18 cellular contexts compared by ENCODE assay signal in genomic region chr3:127600749-127601456, GRCh38. TPM values are rescaled to one million over a fixed set of nuclear protein-coding genes. Genes with fewer than 3 reads are reported as not detected.
DNase-seq lines count a peak whose midpoint lies in the region; TF ChIP-seq lines count a peak whose summit lies in the region.
"Had no signal": no experiment of that assay in that cellular context is flagged by ENCODE, and none has a peak within 500 bp of the region (broad histone marks: within the 10 kb centered on the region; RNA-seq: fewer than 3 reads in every experiment).

No MANE protein-coding gene starts in this region.

- intact Hi-C loops in activated CD4-positive, alpha-beta memory T cell treated with anti-CD3 and anti-CD28 coated beads for 36 hours (cut with micrococcal nuclease), result no loop called here

- no peak for TF ChIP-seq CTCF in right atrium auricular region (IDR thresholded peaks at IDR 0.05)

- H3K4me3 ChIP-seq in HAP-1, result peak overlapping the region; percentile 53; the same call in 1 of the 2 replicates
- peak overlapping the region; percentile 22 for H3K4me3 ChIP-seq in iPS-18a (ENCODE audit: low read length)
- no peak overlapping the region for H3K4me3 ChIP-seq in right atrium auricular region
- H3K4me3 ChIP-seq: PC-9, suprapubic skin had no signal

- CTCF ChIA-PET in activated CD4-positive, alpha-beta memory T cell treated with anti-CD3 and anti-CD28 coated beads for 36 hours (lab: Charles Lee), result no interaction called here

- peaks cover 44% of the 10 kb centered on the region for H3K4me1 Mint-ChIP-seq in T-helper 2 cell treated with Interferon-gamma antibody and Interleukin-4, amounts not matched to agents 5 μg/mL and 100 μg/mL, for 36 hours (ENCODE audit: low read depth)
- H3K4me1 Mint-ChIP-seq in activated CD4-positive, alpha-beta memory T cell treated with anti-CD3 and anti-CD28 coated beads for 36 hours (ENCODE audit: low read depth), result peaks cover 46% of the 10 kb centered on the region

- peaks cover 69% of the 10 kb centered on the region for H3K36me3 ChIP-seq in HAP-1 (replicated peaks)
- H3K36me3 ChIP-seq in iPS-18a (ENCODE audit: control insufficient read depth, low read depth, low read length), result peaks cover 66% of the 10 kb centered on the region
- no peaks in the 10 kb centered on the region for H3K36me3 ChIP-seq in right atrium auricular region
- H3K36me3 ChIP-seq: brain microvascular endothelial cell had no signal

- H3K27me3 ChIP-seq in HAP-1 (ENCODE audit: low read depth) (no peaks in the 10 kb centered on the region), iPS-18a (ENCODE audit: control insufficient read depth, insufficient read depth, low read length) (peaks cover 4% of the 10 kb centered on the region), right atrium auricular region (no peaks in the 10 kb centered on the region)
- H3K27me3 ChIP-seq: brain microvascular endothelial cell, suprapubic skin had no signal

- H3K9me3 Mint-ChIP-seq in T-helper 2 cell treated with Interferon-gamma antibody and Interleukin-4, amounts not matched to agents 5 μg/mL and 100 μg/mL, for 36 hours, result no peaks in the 10 kb centered on the region
- H3K9me3 Mint-ChIP-seq in activated CD4-positive, alpha-beta memory T cell treated with anti-CD3 and anti-CD28 coated beads for 36 hours, result no peaks in the 10 kb centered on the region
- H3K9me3 Mint-ChIP-seq: CD4-positive, alpha-beta T cell had no signal

- H3K4me1 ChIP-seq in HAP-1 (peaks cover 19% of the 10 kb centered on the region), iPS-18a (ENCODE audit: control insufficient read depth, low read depth, low read length) (peaks cover 13% of the 10 kb centered on the region), right atrium auricular region (peaks cover 0 to 16% of the 10 kb centered on the region in 2 donors)

- DNase-seq in T-helper 2 cell treated with Interferon-gamma antibody and Interleukin-4, amounts not matched to agents 5 μg/mL and 100 μg/mL, for 36 hours (ENCODE audit: low spot score), result no peak
- DNase-seq in T-helper 2 cell (no peak), HAP-1 (ENCODE audit: low spot score in 2 of 2) (no peak), right atrium auricular region (ENCODE audit: low spot score) (no peak), NCI-H2107 (lab: John Stamatoyannopoulos, UW) (no peak)
- no peak for DNase-seq in activated CD4-positive, alpha-beta memory T cell treated with anti-CD3 and anti-CD28 coated beads for 36 hours
- no peak for DNase-seq in stimulated activated CD8-positive, alpha-beta memory T cell treated with anti-CD3 and anti-CD28 coated beads, Interleukin-4, amount 100 ng/mL, for 48 hours
- DNase-seq: 8988T; brain microvascular endothelial cell; CD4-positive, alpha-beta T cell; effector CD4-positive, alpha-beta T cell; hippocampal formation; Kasumi-1; NCI-H1694; NCI-H510A treated with DMSO at 0.1 percent for 48 hours; PC-9 had no signal

- H3K27me3 Mint-ChIP-seq in T-helper 2 cell treated with Interferon-gamma antibody and Interleukin-4, amounts not matched to agents 5 μg/mL and 100 μg/mL, for 36 hours (ENCODE audit: low read depth), result no peaks in the 10 kb centered on the region
- no peaks in the 10 kb centered on the region for H3K27me3 Mint-ChIP-seq in activated CD4-positive, alpha-beta memory T cell treated with anti-CD3 and anti-CD28 coated beads for 36 hours
- H3K27me3 Mint-ChIP-seq: CD4-positive, alpha-beta T cell had no signal

- in situ Hi-C loops in HAP-1 (cut with MboI; ENCODE audit: low sequenced_read_pairs), result no loop called here

- peak overlapping the region; percentile 63 for H3K27ac Mint-ChIP-seq in T-helper 2 cell treated with Interferon-gamma antibody and Interleukin-4, amounts not matched to agents 5 μg/mL and 100 μg/mL, for 36 hours
- H3K27ac Mint-ChIP-seq in activated CD4-positive, alpha-beta memory T cell treated with anti-CD3 and anti-CD28 coated beads for 36 hours, result no peak overlapping the region
- H3K27ac Mint-ChIP-seq: CD4-positive, alpha-beta T cell had no signal

- H3K9me3 ChIP-seq in HAP-1 (no peaks in the 10 kb centered on the region), iPS-18a (ENCODE audit: control insufficient read depth, low read depth, low read length) (no peaks in the 10 kb centered on the region), right atrium auricular region (no peaks in the 10 kb centered on the region)
- H3K9me3 ChIP-seq: suprapubic skin had no signal

- H3K27ac ChIP-seq in iPS-18a (ENCODE audit: low read length) (no peak overlapping the region), right atrium auricular region (no peak overlapping the region)
- H3K27ac ChIP-seq: brain microvascular endothelial cell, PC-9, suprapubic skin had no signal

- H3K36me3 Mint-ChIP-seq in T-helper 2 cell treated with Interferon-gamma antibody and Interleukin-4, amounts not matched to agents 5 μg/mL and 100 μg/mL, for 36 hours (ENCODE audit: low read depth), result peaks cover 50% of the 10 kb centered on the region
- peaks cover 53% of the 10 kb centered on the region for H3K36me3 Mint-ChIP-seq in activated CD4-positive, alpha-beta memory T cell treated with anti-CD3 and anti-CD28 coated beads for 36 hours

- peak overlapping the region; percentile 94 for H3K4me3 Mint-ChIP-seq in T-helper 2 cell treated with Interferon-gamma antibody and Interleukin-4, amounts not matched to agents 5 μg/mL and 100 μg/mL, for 36 hours
- peak overlapping the region; percentile 29 for H3K4me3 Mint-ChIP-seq in activated CD4-positive, alpha-beta memory T cell treated with anti-CD3 and anti-CD28 coated beads for 36 hours
- H3K4me3 Mint-ChIP-seq: CD4-positive, alpha-beta T cell had no signal

- H3K9ac ChIP-seq in iPS-18a (ENCODE audit: low read length), result peak overlapping the region; percentile 16

- POLR2A ChIA-PET in activated CD4-positive, alpha-beta memory T cell treated with anti-CD3 and anti-CD28 coated beads for 36 hours (lab: Charles Lee), result interaction anchor here (3.6 kb wide), 1 partner anchor 71 kb away, joined by 15 read pairs; no protein-coding TSS in a partner anchor

RNA-seq across cellular contexts. Expression of gene MCM2, which starts 2.7 kb away (rescaled TPM):
- 100 to 1,000 TPM; 216 to 218 TPM for total RNA-seq in activated CD4-positive, alpha-beta memory T cell treated with anti-CD3 and anti-CD28 coated beads for 36 hours
- 1 to 10 TPM; 3.8 to 5.4 TPM for total RNA-seq in right atrium auricular region

RNA-seq across cellular contexts. Expression of gene TPRA1, which starts 10.4 kb away (rescaled TPM):
- 10 to 100 TPM; 18.7 to 20.9 TPM for total RNA-seq in activated CD4-positive, alpha-beta memory T cell treated with anti-CD3 and anti-CD28 coated beads for 36 hours
- 10 to 100 TPM; 24.0 to 27.3 TPM for total RNA-seq in right atrium auricular region

RNA-seq across cellular contexts. Expression of gene PODXL2, which starts 28.1 kb away (rescaled TPM):
- total RNA-seq in activated CD4-positive, alpha-beta memory T cell treated with anti-CD3 and anti-CD28 coated beads for 36 hours, result 1 to 10 TPM; 1.2 to 1.3 TPM
- 1 to 10 TPM; 1.9 to 2.9 TPM for total RNA-seq in right atrium auricular region

Comparison
In these comparisons a context has a peak if more than half of its experiments do, and no peak if none do; other contexts are left out.
1. H3K4me3 ChIP-seq: peak in HAP-1 (single experiment) and iPS-18a (single experiment); none in right atrium auricular region (0 of 2).
2. RNA of gene MCM2, which starts 2.7 kb away (total RNA-seq): 216 to 218 TPM in activated CD4-positive, alpha-beta memory T cell treated with anti-CD3 and anti-CD28 coated beads for 36 hours; 3.8 to 5.4 TPM in right atrium auricular region; every median in the first group is over 10 times any median in the second.